ENCODE assay signal across 21 cellular contexts in the genomic region with DNA sequence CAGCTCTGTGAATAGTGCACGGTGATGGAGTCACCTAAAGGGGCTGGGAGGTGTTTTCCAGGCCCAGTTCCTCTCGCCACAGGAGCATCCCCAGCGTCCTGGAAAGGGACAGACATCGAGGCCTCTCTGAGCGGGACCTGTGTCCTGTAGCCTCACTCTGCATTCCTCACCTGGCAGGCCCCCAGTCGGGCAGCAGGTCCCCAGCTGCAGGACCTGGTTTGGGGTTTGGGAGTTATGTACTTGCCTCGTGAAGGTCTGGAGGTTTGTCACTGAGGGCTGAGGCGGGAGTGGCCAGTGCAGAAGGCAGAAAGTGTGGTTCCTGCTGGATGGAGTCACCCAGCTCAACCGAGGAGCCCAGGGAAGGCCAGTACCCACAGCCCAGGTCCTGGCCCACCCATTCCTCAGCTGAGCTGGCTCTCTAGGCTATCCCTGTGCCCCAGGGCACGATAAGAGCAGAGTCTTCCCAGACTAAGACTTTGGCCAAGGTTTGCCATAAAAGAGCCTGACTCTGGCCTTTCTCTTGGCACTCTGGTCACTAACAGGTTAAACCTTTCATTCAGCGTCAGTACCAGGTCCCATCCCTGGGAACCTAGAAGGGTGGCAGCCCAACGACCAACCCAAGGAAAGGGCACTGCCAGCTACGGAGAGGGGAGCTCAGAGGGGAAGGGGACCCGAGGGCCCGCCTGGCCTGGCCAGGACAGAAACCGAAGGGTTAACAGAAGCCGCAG. TPM values are rescaled to one million over a fixed set of nuclear protein-coding genes. Genes with fewer than 3 reads are reported as not detected.
"Had no signal": no experiment of that assay in that cellular context is flagged by ENCODE, and none has a peak within 500 bp of the region (broad histone marks: within the 10 kb centered on the region; RNA-seq: fewer than 3 reads in every experiment).

No MANE protein-coding gene starts in this region.

- H3K4me3 Mint-ChIP-seq: activated B cell treated with CpG ODN at 0.5 μM for 24 hours; activated CD4-positive, alpha-beta memory T cell treated with anti-CD3 and anti-CD28 coated beads for 36 hours; brain; immature natural killer cell; natural killer cell treated with Interleukin-12 subunit alpha and Interleukin-12 subunit beta and Interleukin-15 and Interleukin-18, amount 100 ng/mL, for 72 hours; stimulated activated naive CD8-positive, alpha-beta T cell treated with anti-CD3 and anti-CD28 coated beads, Interleukin-15, amount 100 ng/mL, for 72 hours had no signal

- H3K9me3 Mint-ChIP-seq: activated B cell treated with CpG ODN at 0.5 μM for 24 hours; activated CD4-positive, alpha-beta memory T cell treated with anti-CD3 and anti-CD28 coated beads for 36 hours; immature natural killer cell; natural killer cell treated with Interleukin-12 subunit alpha and Interleukin-12 subunit beta and Interleukin-15 and Interleukin-18, amount 100 ng/mL, for 72 hours; stimulated activated naive CD8-positive, alpha-beta T cell treated with anti-CD3 and anti-CD28 coated beads, Interleukin-15, amount 100 ng/mL, for 72 hours had no signal

- H3K36me3 ChIP-seq: colonic mucosa, gastroesophageal sphincter, heart left ventricle, suprapubic skin, transverse colon had no signal

- H3K36me3 Mint-ChIP-seq: activated CD4-positive, alpha-beta memory T cell treated with anti-CD3 and anti-CD28 coated beads for 36 hours; brain; immature natural killer cell; natural killer cell treated with Interleukin-12 subunit alpha and Interleukin-12 subunit beta and Interleukin-15 and Interleukin-18, amount 100 ng/mL, for 72 hours had no signal

- DNase-seq: activated B cell treated with CpG ODN at 0.5 μM for 24 hours; activated CD4-positive, alpha-beta memory T cell treated with anti-CD3 and anti-CD28 coated beads for 36 hours; activated CD4-positive, alpha-beta T cell treated with anti-CD3 and anti-CD28 coated beads for 4 hours; activated naive CD4-positive, alpha-beta T cell treated with Interleukin-2 at 50 U/mL for 16 hours; anterior cingulate cortex; central memory CD4-positive, alpha-beta T cell; colonic mucosa; immature natural killer cell; stimulated activated CD4-positive, alpha-beta T cell treated with anti-CD3 and anti-CD28 coated beads, Interleukin-15, amount 100 ng/mL, for 24 hours; stimulated activated CD4-positive, alpha-beta T cell treated with anti-CD3 and anti-CD28 coated beads, Interleukin-2, amount 100 ng/mL, for 48 hours; stimulated activated naive CD8-positive, alpha-beta T cell treated with anti-CD3 and anti-CD28 coated beads, Interleukin-15, amount 100 ng/mL, for 72 hours; T-helper 1 cell; T-helper 9 cell; transverse colon had no signal

- H3K9ac ChIP-seq: parathyroid adenoma had no signal

- ATAC-seq: gastroesophageal sphincter; heart left ventricle; natural killer cell treated with Interleukin-12 subunit alpha and Interleukin-12 subunit beta and Interleukin-15 and Interleukin-18, amount 100 ng/mL, for 72 hours; stimulated activated naive CD8-positive, alpha-beta T cell treated with anti-CD3 and anti-CD28 coated beads, Interleukin-15, amount 100 ng/mL, for 72 hours had no signal

- H3K4me3 ChIP-seq: colonic mucosa, gastroesophageal sphincter, heart left ventricle, suprapubic skin, transverse colon had no signal

- H3K27me3 ChIP-seq: colonic mucosa had no signal

- H3K27ac ChIP-seq: colonic mucosa, gastroesophageal sphincter, heart left ventricle, parathyroid adenoma, suprapubic skin, transverse colon had no signal

- H3K79me2 ChIP-seq: parathyroid adenoma had no signal

- H3K4me1 ChIP-seq: colonic mucosa, gastroesophageal sphincter, parathyroid adenoma, transverse colon had no signal

- H3K9me3 ChIP-seq: colonic mucosa, gastroesophageal sphincter, heart left ventricle, suprapubic skin, transverse colon had no signal

- H2AFZ ChIP-seq: parathyroid adenoma had no signal

- H3K4me1 Mint-ChIP-seq: activated B cell treated with CpG ODN at 0.5 μM for 24 hours; brain; immature natural killer cell; stimulated activated naive CD8-positive, alpha-beta T cell treated with anti-CD3 and anti-CD28 coated beads, Interleukin-15, amount 100 ng/mL, for 72 hours had no signal

- H3K27ac Mint-ChIP-seq: activated B cell treated with CpG ODN at 0.5 μM for 24 hours; activated CD4-positive, alpha-beta memory T cell treated with anti-CD3 and anti-CD28 coated beads for 36 hours; brain; immature natural killer cell; natural killer cell treated with Interleukin-12 subunit alpha and Interleukin-12 subunit beta and Interleukin-15 and Interleukin-18, amount 100 ng/mL, for 72 hours had no signal

RNA-seq across cellular contexts. Expression of a gene that starts 24.4 kb away (rescaled TPM):
- total RNA-seq: activated B cell treated with CpG ODN at 0.5 μM for 24 hours; activated CD4-positive, alpha-beta memory T cell treated with anti-CD3 and anti-CD28 coated beads for 36 hours; colonic mucosa; epithelial cell of proximal tubule; natural killer cell treated with Interleukin-12 subunit alpha and Interleukin-12 subunit beta and Interleukin-15 and Interleukin-18, amount 100 ng/mL, for 72 hours had no signal
- polyA plus RNA-seq: immature natural killer cell had no signal
